In the genomic region with DNA sequence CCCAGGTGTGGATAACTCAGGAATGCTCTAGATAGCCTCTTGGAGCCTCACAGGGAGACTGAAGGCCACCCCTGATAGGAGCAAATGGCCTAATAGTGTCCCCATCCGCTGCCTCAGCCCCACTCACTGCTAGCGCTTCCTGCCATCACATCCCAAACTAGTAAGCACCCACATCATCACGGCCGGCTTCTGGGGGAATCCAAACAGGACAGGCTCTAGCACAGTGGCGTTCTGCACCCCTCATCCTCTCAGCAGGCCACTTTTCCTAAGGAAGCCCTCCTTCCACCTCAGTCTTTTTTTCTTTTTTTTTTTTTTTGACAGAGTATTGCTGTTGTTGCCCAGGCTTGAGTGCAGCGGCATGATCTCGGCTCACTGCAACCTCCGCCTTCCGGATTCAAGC, we compare ENCODE assay signal across 1 cellular context.
TF ChIP-seq lines count a peak whose summit lies in the region.

No MANE protein-coding gene starts in this region.

TF ChIP-seq in H1, 55 proteins besides CTCF, POLR2A, EP300 and RAD21:
- TF ChIP-seq, protein P1, sequence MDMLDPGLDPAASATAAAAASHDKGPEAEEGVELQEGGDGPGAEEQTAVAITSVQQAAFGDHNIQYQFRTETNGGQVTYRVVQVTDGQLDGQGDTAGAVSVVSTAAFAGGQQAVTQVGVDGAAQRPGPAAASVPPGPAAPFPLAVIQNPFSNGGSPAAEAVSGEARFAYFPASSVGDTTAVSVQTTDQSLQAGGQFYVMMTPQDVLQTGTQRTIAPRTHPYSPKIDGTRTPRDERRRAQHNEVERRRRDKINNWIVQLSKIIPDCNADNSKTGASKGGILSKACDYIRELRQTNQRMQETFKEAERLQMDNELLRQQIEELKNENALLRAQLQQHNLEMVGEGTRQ (IDR thresholded peaks at IDR 0.05; ENCODE audit: low read length): no peak
- TF ChIP-seq HDAC6 (IDR thresholded peaks at IDR 0.05; ENCODE audit: low read depth, low read length) (no peak), CREB1 (IDR thresholded peaks at IDR 0.05) (no peak), HDAC2 (IDR thresholded peaks at IDR 0.05; ENCODE audit: borderline replicate concordance in 1 of 2, low read depth in 2 of 2, low read length in 2 of 2) (no peak), POU5F1 (IDR thresholded peaks at IDR 0.05; ENCODE audit: low read depth, low read length) (no peak), FOSL1 (IDR thresholded peaks at IDR 0.05; ENCODE audit: insufficient read depth, low read depth, low read length) (no peak), CBX8 (IDR thresholded peaks at IDR 0.05; ENCODE audit: borderline replicate concordance, low read depth, low read length) (no peak), SRF (IDR thresholded peaks at IDR 0.05; ENCODE audit: low read depth, low read length) (no peak), CBX5 (IDR thresholded peaks at IDR 0.05; ENCODE audit: low read depth, low read length) (no peak), EGR1 (IDR thresholded peaks at IDR 0.05; ENCODE audit: borderline replicate concordance, low read depth, low read length) (no peak), CHD1 (IDR thresholded peaks at IDR 0.05; ENCODE audit: low read depth, low read length) (no peak), CHD2 (IDR thresholded peaks at IDR 0.05; ENCODE audit: low read length) (no peak), TEAD4 (IDR thresholded peaks at IDR 0.05; ENCODE audit: low read depth, low read length) (no peak), BCL11A (IDR thresholded peaks at IDR 0.05; ENCODE audit: low read depth in 2 of 2, low read length in 2 of 2) (no peak), CTBP2 (IDR thresholded peaks at IDR 0.05; ENCODE audit: borderline replicate concordance, insufficient read depth, insufficient read length, low read length) (no peak), RFX5 (IDR thresholded peaks at IDR 0.05; ENCODE audit: borderline replicate concordance, low read depth, low read length) (no peak), MAFK (IDR thresholded peaks at IDR 0.05; ENCODE audit: low read depth, low read length) (no peak), SP2 (IDR thresholded peaks at IDR 0.05; ENCODE audit: low read length) (no peak), JUND (IDR thresholded peaks at IDR 0.05; ENCODE audit: low read length) (no peak)
- TF ChIP-seq, protein P2, sequence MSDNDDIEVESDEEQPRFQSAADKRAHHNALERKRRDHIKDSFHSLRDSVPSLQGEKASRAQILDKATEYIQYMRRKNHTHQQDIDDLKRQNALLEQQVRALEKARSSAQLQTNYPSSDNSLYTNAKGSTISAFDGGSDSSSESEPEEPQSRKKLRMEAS (IDR thresholded peaks at IDR 0.05): no peak
